ENCODE assay signal across 8 cellular contexts in the genomic region with DNA sequence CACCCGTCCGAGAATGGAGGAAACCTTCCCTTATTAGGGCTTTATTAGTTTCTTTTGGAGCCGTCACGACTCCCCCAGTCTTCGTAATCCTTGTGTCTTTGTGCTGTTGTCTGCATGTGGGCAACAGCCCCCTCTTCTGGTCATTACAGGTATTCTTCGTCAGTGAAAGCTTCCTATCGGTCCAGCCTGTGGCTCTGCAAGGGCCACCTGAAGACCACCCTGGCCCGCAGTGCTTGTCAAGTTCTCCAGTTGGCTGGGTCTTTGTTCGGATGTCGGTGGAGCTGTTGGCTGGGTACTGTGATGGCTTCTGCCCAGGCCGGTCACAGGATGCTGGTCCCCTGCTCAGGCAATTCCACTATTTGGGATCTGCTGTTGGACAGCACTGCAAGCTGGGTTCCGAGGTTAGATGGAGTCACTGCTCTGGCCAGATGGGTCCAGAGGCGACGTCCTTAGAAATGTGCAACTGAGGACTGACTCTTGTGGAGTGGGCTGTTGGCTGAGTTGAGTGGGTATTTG. TPM values are rescaled to one million over a fixed set of nuclear protein-coding genes. Genes with fewer than 3 reads are reported as not detected.
DNase-seq lines count a peak whose midpoint lies in the region; ATAC-seq and TF ChIP-seq lines count a peak whose summit lies in the region.

No MANE protein-coding gene starts in this region.

- H3K4me3 ChIP-seq in Peyer's patch (no peak overlapping the region), adipocyte (ENCODE audit: low read length) (no peak overlapping the region), heart left ventricle (no peak overlapping the region), psoas muscle (no peak overlapping the region)

- H3K9ac ChIP-seq in adipocyte (ENCODE audit: low read length), result peak overlapping the region; percentile 36

- peaks cover 0 to 4% (median 0%) of the 10 kb centered on the region in 4 donors for H3K9me3 ChIP-seq in Peyer's patch
- no peaks in the 10 kb centered on the region for H3K9me3 ChIP-seq in adipocyte (ENCODE audit: control insufficient read depth, low read length)
- H3K9me3 ChIP-seq in heart left ventricle, result no peaks in the 10 kb centered on the region
- no peaks in the 10 kb centered on the region for H3K9me3 ChIP-seq in psoas muscle

- intact Hi-C loops in heart left ventricle (cut with DNase I) (loop anchor here in 9 of 10 donors (2.0 to 10.0 kb wide), 5 partner anchors 212 to 612 kb away; a partner anchor contains a TSS), psoas muscle (cut with DNase I) (loop anchor here in 1 of 2 donors (2.0 to 10.0 kb wide), 2 partner anchors 212 to 314 kb away; a partner anchor contains a TSS)

- TF ChIP-seq CTCF in Peyer's patch (IDR thresholded peaks at IDR 0.05) (peak; percentile 16 to 78 (median 71)), heart left ventricle (IDR thresholded peaks at IDR 0.05) (peak; percentile 68 to 89 (median 82)), psoas muscle (IDR thresholded peaks at IDR 0.05) (peak; percentile 88)

- no peak for TF ChIP-seq POLR2A in Peyer's patch (IDR thresholded peaks at IDR 0.05)
- TF ChIP-seq POLR2A in heart left ventricle (IDR thresholded peaks at IDR 0.05), result no peak

- H3K27me3 ChIP-seq in Peyer's patch, result no peaks in the 10 kb centered on the region
- H3K27me3 ChIP-seq in adipocyte (replicated peaks; ENCODE audit: control insufficient read depth, insufficient read depth, low read length), result no peaks in the 10 kb centered on the region
- no peaks in the 10 kb centered on the region for H3K27me3 ChIP-seq in heart left ventricle
- no peaks in the 10 kb centered on the region for H3K27me3 ChIP-seq in psoas muscle (ENCODE audit: insufficient read depth in 3 of 3, low read length in 2 of 3)

- H3K27ac ChIP-seq in Peyer's patch (no peak overlapping the region), heart left ventricle (no peak overlapping the region), psoas muscle (peak overlapping the region; percentile 32)

- H3K36me3 ChIP-seq in Peyer's patch, result peaks cover 0 to 50% (median 0%) of the 10 kb centered on the region in 3 donors
- H3K36me3 ChIP-seq in adipocyte (ENCODE audit: control insufficient read depth, insufficient read depth, low read length, severe bottlenecking), result peaks cover 40% of the 10 kb centered on the region
- H3K36me3 ChIP-seq in heart left ventricle, result peaks cover 0 to 87% (median 71%) of the 10 kb centered on the region in 9 donors
- peaks cover 14 to 94% of the 10 kb centered on the region in 2 donors for H3K36me3 ChIP-seq in psoas muscle (ENCODE audit: insufficient read depth in 1 of 2, low read depth in 1 of 2)

- ATAC-seq in HG03342 (IDR thresholded peaks at IDR 0.05; ENCODE audit: unreplicated experiment), result peak; percentile 55
- peak; percentile 47 to 84 (median 77) for ATAC-seq in heart left ventricle
- ATAC-seq in psoas muscle, result peak; percentile 87 to 91 (median 88)
- no peak for ATAC-seq in GM21528 (IDR thresholded peaks at IDR 0.05; ENCODE audit: low FRiP score, unreplicated experiment)

- WGBS in heart left ventricle, 4 donors, result 49 to 55% (median 52%) methylated on average over 12 to 14 of the region's 14 CpGs
- WGBS in psoas muscle, 3 donors, result 46 to 51% (median 47%) methylated on average over 14 of the region's 14 CpGs

- H3K4me1 ChIP-seq in Peyer's patch (no peaks in the 10 kb centered on the region), adipocyte (ENCODE audit: control insufficient read depth, insufficient read depth, low read length) (peaks cover 42% of the 10 kb centered on the region), heart left ventricle (no peaks in the 10 kb centered on the region), psoas muscle (no peaks in the 10 kb centered on the region)

- peak; percentile 7 for DNase-seq in DMS114 treated with DMSO at 0.1 percent for 48 hours (lab: John Stamatoyannopoulos, UW; ENCODE audit: unreplicated experiment)
- DNase-seq in Peyer's patch, result peak; percentile 35 to 73 (median 50)
- DNase-seq in adipocyte (ENCODE audit: low read depth), result peak; percentile 82
- DNase-seq in heart left ventricle, result peak in 4 of 5 donors; percentile 36 to 44 (median 40)
- DNase-seq in psoas muscle, result peak in 1 of 2 donors; percentile 24
- DNase-seq in NCI-H2029 (lab: John Stamatoyannopoulos, UW), result no peak

RNA-seq across cellular contexts. Expression of gene E2F6, which starts 19.2 kb away (rescaled TPM):
- total RNA-seq in Peyer's patch, result 10 to 100 TPM in 1 of 4 donors, 1 to 10 TPM in 3; 6.3 to 10.2 (median 6.8) TPM
- total RNA-seq in heart left ventricle, result 10 to 100 TPM; 12.6 to 20.4 (median 15.8) TPM
- 10 to 100 TPM in 1 of 2 donors, 1 to 10 TPM in 1; 8.7 to 14.6 TPM for polyA plus RNA-seq in heart left ventricle
- 10 to 100 TPM; 19.5 to 38.4 (median 25.7) TPM for total RNA-seq in psoas muscle
- 10 to 100 TPM; 20.7 to 56.4 (median 31.3) TPM for polyA plus RNA-seq in psoas muscle
